ENCODE assay signal across 22 cellular contexts in genomic region chr7:132846086-132846485, GRCh38.
"Had no signal": no experiment of that assay in that cellular context is flagged by ENCODE, and none has a peak within 500 bp of the region (broad histone marks: within the 10 kb centered on the region; RNA-seq: fewer than 3 reads in every experiment).

No MANE protein-coding gene starts in this region.

- H3K9me3 ChIP-seq: esophagus squamous epithelium, ovary, sigmoid colon, thoracic aorta, tibial nerve, upper lobe of right lung, uterus had no signal

- H3K4me3 Mint-ChIP-seq: central memory CD8-positive, alpha-beta T cell; effector memory CD8-positive, alpha-beta T cell; natural killer cell; stimulated activated memory B cell treated with anti-CD40 and anti-IgM and Interleukin-4, amounts not matched to agents 10 μg/mL and 1 μg/mL and 100 μg/mL, for 72 hours had no signal

- H3K27me3 ChIP-seq: esophagus squamous epithelium, ovary, sigmoid colon, tibial nerve, upper lobe of right lung, uterus had no signal

- H3K27ac ChIP-seq: esophagus squamous epithelium, ovary, sigmoid colon, thoracic aorta, tibial nerve, upper lobe of right lung, uterus had no signal

- H3K27me3 Mint-ChIP-seq: central memory CD8-positive, alpha-beta T cell; effector memory CD8-positive, alpha-beta T cell; stimulated activated memory B cell treated with anti-CD40 and anti-IgM and Interleukin-4, amounts not matched to agents 10 μg/mL and 1 μg/mL and 100 μg/mL, for 72 hours had no signal

- H3K4me1 ChIP-seq: esophagus squamous epithelium, sigmoid colon, tibial nerve, upper lobe of right lung, uterus had no signal

- H3K4me1 Mint-ChIP-seq: central memory CD8-positive, alpha-beta T cell; stimulated activated memory B cell treated with anti-CD40 and anti-IgM and Interleukin-4, amounts not matched to agents 10 μg/mL and 1 μg/mL and 100 μg/mL, for 72 hours had no signal

- H3K4me3 ChIP-seq: esophagus squamous epithelium, ovary, sigmoid colon, thoracic aorta, tibial nerve, upper lobe of right lung, uterus had no signal

- H3K9me3 Mint-ChIP-seq: central memory CD8-positive, alpha-beta T cell; effector memory CD8-positive, alpha-beta T cell; natural killer cell; stimulated activated memory B cell treated with anti-CD40 and anti-IgM and Interleukin-4, amounts not matched to agents 10 μg/mL and 1 μg/mL and 100 μg/mL, for 72 hours had no signal

- DNase-seq: cortex of kidney; effector memory CD8-positive, alpha-beta T cell; esophagus squamous epithelium; foreskin melanocyte; glutamatergic neuron; mesenchymal stem cell; midbrain; natural killer cell; occipital lobe; ovary; sigmoid colon; stimulated activated CD4-positive, alpha-beta T cell treated with anti-CD3 and anti-CD28 coated beads, Interleukin-4, amount 100 ng/mL, for 4 hours; stimulated activated naive CD8-positive, alpha-beta T cell treated with anti-CD3 and anti-CD28 coated beads, Interleukin-15, Interleukin-2, amounts not matched to agents 100 U/mL and 50 U/mL, for 24 hours; substantia nigra; upper lobe of right lung; uterus had no signal

- FAIRE-seq: endometrium, keratinocyte had no signal

- H3K27ac Mint-ChIP-seq: effector memory CD8-positive, alpha-beta T cell; natural killer cell; stimulated activated memory B cell treated with anti-CD40 and anti-IgM and Interleukin-4, amounts not matched to agents 10 μg/mL and 1 μg/mL and 100 μg/mL, for 72 hours had no signal

- H3K36me3 ChIP-seq: ovary, sigmoid colon, thoracic aorta, upper lobe of right lung, uterus had no signal

- ATAC-seq: effector memory CD8-positive, alpha-beta T cell; natural killer cell; stimulated activated memory B cell treated with anti-CD40 and anti-IgM and Interleukin-4, amounts not matched to agents 10 μg/mL and 1 μg/mL and 100 μg/mL, for 72 hours; stimulated activated naive CD8-positive, alpha-beta T cell treated with anti-CD3 and anti-CD28 coated beads, Interleukin-15, Interleukin-2, amounts not matched to agents 100 U/mL and 50 U/mL, for 24 hours; upper lobe of right lung had no signal
